8 cellular contexts compared by ENCODE assay signal in the genomic region with DNA sequence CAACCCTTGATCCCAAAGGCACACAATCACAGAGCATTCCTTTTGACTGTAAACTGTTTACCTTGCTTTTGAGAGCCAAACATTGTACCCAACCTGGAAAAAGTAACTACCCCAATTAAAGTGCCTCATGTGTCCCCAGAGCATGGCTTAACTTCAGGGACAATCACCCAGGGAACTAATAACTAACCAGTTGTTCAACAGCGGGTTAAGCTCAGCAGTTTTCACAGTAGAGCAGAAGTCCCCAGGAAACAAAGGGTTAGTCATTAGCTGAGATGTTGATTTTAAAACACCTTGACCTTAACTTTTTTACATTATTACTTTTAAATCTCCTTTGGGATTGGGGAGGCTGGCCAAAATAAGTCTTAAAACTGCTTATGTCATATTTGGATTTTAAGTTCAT.
"Had no signal": no experiment of that assay in that cellular context is flagged by ENCODE, and none has a peak within 500 bp of the region (broad histone marks: within the 10 kb centered on the region; RNA-seq: fewer than 3 reads in every experiment).

No MANE protein-coding gene starts in this region.

- ATAC-seq: GM12878 had no signal

- H3K4me3 ChIP-seq: GM12878 had no signal

- FAIRE-seq: G401.6, GM12878, GM12891, GM12892, GM18507, GM19239 had no signal

- DNase-seq: GDM1, GF-D8 had no signal
